In genomic region chr6:35452186-35453090, GRCh38 we compare ENCODE assay signal across 8 cellular contexts.
A peak's percentile ranks its signal among the peaks of the same experiment; 100 is the strongest.
DNase-seq lines count a peak whose midpoint lies in the region; ATAC-seq, FAIRE-seq and TF ChIP-seq lines count a peak whose summit lies in the region.

Gene FANCE (plus strand): TSS chr6:35452338. CDS start chr6:35452546, 208 bp downstream.

- POLR2A ChIA-PET in RWPE1 (lab: Yijun Ruan, JAX; ENCODE audit: low non-redundant PET), result interaction anchor here (0.6 kb wide), 1 partner anchor 1030 kb away, joined by 3 read pairs; no protein-coding TSS in a partner anchor

- FAIRE-seq in H54 (lab: Jason Lieb, UNC), result no peak

- H3K79me2 ChIP-seq in Loucy (ENCODE audit: insufficient read depth, low read length), result peaks cover 29% of the 10 kb centered on the region

- no peaks in the 10 kb centered on the region for H3F3A ChIP-seq in Loucy (ENCODE audit: low read depth)

- H3K27me3 ChIP-seq in Loucy (ENCODE audit: insufficient read depth, low read length, poor library complexity, severe bottlenecking), result no peaks in the 10 kb centered on the region

- peak within 1 kb of the TSS; percentile 85 for H3K4me3 ChIP-seq in Loucy (ENCODE audit: low read length, poor library complexity, severe bottlenecking)
- H3K4me3 ChIP-seq in fibroblast of pulmonary artery (replicated peaks; ENCODE audit: low read depth, low read length), result peak within 1 kb of the TSS; percentile 55

- peaks cover 16% of the 10 kb centered on the region for H3K36me3 Mint-ChIP-seq in nephron progenitor cell (ENCODE audit: low read depth)

- peaks cover 40% of the 10 kb centered on the region for H3K4me1 Mint-ChIP-seq in nephron progenitor cell

- peaks cover 14% of the 10 kb centered on the region for H4K20me1 ChIP-seq in Loucy (ENCODE audit: insufficient read depth, low read length, poor library complexity, severe bottlenecking)

- TF ChIP-seq CTCF in Loucy (conservative IDR thresholded peaks at IDR 0.05; ENCODE audit: low read length) (no peak), RWPE1 (conservative IDR thresholded peaks at IDR 0.05; ENCODE audit: low read depth) (no peak), fibroblast of pulmonary artery (IDR thresholded peaks at IDR 0.05; ENCODE audit: low read length, missing control alignments) (no peak), nephron progenitor cell (IDR thresholded peaks at IDR 0.05) (no peak)

- no peaks in the 10 kb centered on the region for H3K9me3 ChIP-seq in ES-I3 (ENCODE audit: control insufficient read depth, insufficient read depth, low read length)
- no peaks in the 10 kb centered on the region for H3K9me3 ChIP-seq in Loucy (ENCODE audit: insufficient read depth, low read depth, low read length)

- no peak within 1 kb of the TSS for H3K27ac Mint-ChIP-seq in nephron progenitor cell

- H3K9me3 Mint-ChIP-seq in nephron progenitor cell, result no peaks in the 10 kb centered on the region

- peak; percentile 82 for DNase-seq in H54 (ENCODE audit: insufficient read length, low spot score)
- peak; percentile 92 for DNase-seq in RWPE1 (ENCODE audit: low spot score)
- DNase-seq in activated effector memory CD4-positive, alpha-beta T cell treated with Interleukin-2 at 50 U/mL for 16 hours, result peak; percentile 85
- peak; percentile 91 for DNase-seq in fibroblast of pulmonary artery (ENCODE audit: low read depth)
- DNase-seq in nephron progenitor cell, result peak; percentile 100
- peak; percentile 97 for DNase-seq in stimulated activated naive CD8-positive, alpha-beta T cell treated with anti-CD3 and anti-CD28 coated beads, Interleukin-15, Interleukin-2, amounts not matched to agents 100 U/mL and 50 U/mL, for 24 hours

- peak within 1 kb of the TSS; percentile 99 for H3K4me2 ChIP-seq in Loucy (ENCODE audit: low read depth, low read length, poor library complexity, severe bottlenecking)

- peaks cover 8% of the 10 kb centered on the region for H3K4me1 ChIP-seq in ES-I3 (ENCODE audit: insufficient read depth, low read length)
- peaks cover 28% of the 10 kb centered on the region for H3K4me1 ChIP-seq in Loucy (ENCODE audit: insufficient read depth, low read length, poor library complexity, severe bottlenecking)

- CTCF ChIA-PET in RWPE1 (lab: Yijun Ruan, JAX), result interaction anchor here (0.5 to 4.9 kb wide), 7 partner anchors 15 to 240 kb away, joined by 3 to 41 read pairs (median 3); partner anchors contain the start of gene PPARD

- peak within 1 kb of the TSS; percentile 86 for H3K4me3 Mint-ChIP-seq in nephron progenitor cell

- H3K27ac ChIP-seq in RWPE1, result peak within 1 kb of the TSS; percentile 86

- H3K36me3 ChIP-seq in ES-I3 (ENCODE audit: insufficient read depth, low read length) (no peaks in the 10 kb centered on the region), Loucy (ENCODE audit: insufficient read depth, low read length) (no peaks in the 10 kb centered on the region)

- peak; percentile 39; the same call in 1 of the 2 replicates for TF ChIP-seq POLR2A in H54 (IDR thresholded peaks at IDR 0.05; ENCODE audit: low read depth, low read length)

- H3K9ac ChIP-seq in ES-I3 (ENCODE audit: low read depth, low read length), result peak within 1 kb of the TSS; percentile 76
- peak within 1 kb of the TSS; percentile 80 for H3K9ac ChIP-seq in Loucy (ENCODE audit: low read depth, low read length, poor library complexity, severe bottlenecking)

- ATAC-seq in stimulated activated naive CD8-positive, alpha-beta T cell treated with anti-CD3 and anti-CD28 coated beads, Interleukin-15, Interleukin-2, amounts not matched to agents 100 U/mL and 50 U/mL, for 24 hours, result peak; percentile 92

- H3K9me2 ChIP-seq in Loucy (replicated peaks; ENCODE audit: low read depth, low read length), result no peaks in the 10 kb centered on the region

- peak within 1 kb of the TSS; percentile 84 for H2AFZ ChIP-seq in Loucy (ENCODE audit: low read length)

- peaks cover 18% of the 10 kb centered on the region for H3K27me3 Mint-ChIP-seq in nephron progenitor cell (ENCODE audit: low read depth, poor library complexity)

Comparison
In these comparisons a context has a peak if more than half of its experiments do, and no peak if none do; other contexts are left out.
1. Peak in every context shown above with its lines: DNase-seq, ATAC-seq, H3K4me3 ChIP-seq and H3K27ac ChIP-seq.